11 cellular contexts compared by ENCODE assay signal in genomic region chr4:85780664-85781063, GRCh38.
A peak's percentile ranks its signal among the peaks of the same experiment; 100 is the strongest.
DNase-seq lines count a peak whose midpoint lies in the region; ATAC-seq and TF ChIP-seq lines count a peak whose summit lies in the region.
"Had no signal": no experiment of that assay in that cellular context is flagged by ENCODE, and none has a peak within 500 bp of the region (broad histone marks: within the 10 kb centered on the region; RNA-seq: fewer than 3 reads in every experiment).

No MANE protein-coding gene starts in this region.

- H3K4me3 ChIP-seq in fibroblast of lung (replicated peaks in 1 of 4; ENCODE audit: control extremely low read depth in 1 of 4, insufficient read depth in 1 of 4, low read depth in 3 of 4, low read length in 4 of 4) (peak overlapping the region in 2 of 4 experiments; percentile 21 to 26), subcutaneous abdominal adipose tissue (ENCODE audit: low read depth in 1 of 5, low read length in 5 of 5) (peak overlapping the region in 2 of 5 donors; percentile 22 to 27)

- H3K27me3 ChIP-seq in fibroblast of lung (ENCODE audit: control insufficient read depth, insufficient read depth, low read length) (no peaks in the 10 kb centered on the region), subcutaneous abdominal adipose tissue (ENCODE audit: control insufficient read depth in 5 of 5, insufficient read depth in 4 of 5, low read length in 5 of 5) (no peaks in the 10 kb centered on the region)
- H3K27me3 ChIP-seq: foreskin keratinocyte had no signal

- H3K4me2 ChIP-seq in fibroblast of lung (ENCODE audit: extremely low read depth, insufficient read depth, low read length), result peak overlapping the region; percentile 2

- DNase-seq in fibroblast of lung (ENCODE audit: low read depth in 2 of 2), result peak in 1 of 2 donors; percentile 65
- no peak for DNase-seq in NCI-H748 treated with DMSO at 0.1 percent for 48 hours (lab: John Stamatoyannopoulos, UW)
- DNase-seq in activated T-cell treated with anti-CD3 and anti-CD28 coated beads for 4 hours, result no peak
- DNase-seq in stimulated activated CD4-positive, alpha-beta T cell treated with anti-CD3 and anti-CD28 coated beads, Interleukin-1b, Interleukin-23, amount 100 ng/mL, for 48 hours, result no peak
- DNase-seq: activated CD4-positive, CD25-positive, alpha-beta regulatory T cell; activated naive CD8-positive, alpha-beta T cell treated with anti-CD3 and anti-CD28 coated beads for 36 hours; foreskin keratinocyte; naive B cell had no signal

- H3K27ac ChIP-seq in fibroblast of lung (ENCODE audit: insufficient read depth, low read length) (peak overlapping the region; percentile 22), subcutaneous abdominal adipose tissue (ENCODE audit: low read depth, low read length) (peak overlapping the region; percentile 13)
- H3K27ac ChIP-seq: foreskin keratinocyte had no signal

- H3K4me1 ChIP-seq in fibroblast of lung (ENCODE audit: control insufficient read depth, extremely low read depth, insufficient read depth, low read length) (peaks cover 10% of the 10 kb centered on the region), subcutaneous abdominal adipose tissue (ENCODE audit: control insufficient read depth in 5 of 5, insufficient read depth in 5 of 5, low read length in 5 of 5) (peaks cover 2 to 39% (median 26%) of the 10 kb centered on the region in 5 donors)

- H3K9me3 ChIP-seq in fibroblast of lung (ENCODE audit: control insufficient read depth, insufficient read depth, low read depth, low read length), result no peaks in the 10 kb centered on the region
- no peaks in the 10 kb centered on the region for H3K9me3 ChIP-seq in subcutaneous abdominal adipose tissue (ENCODE audit: control insufficient read depth in 5 of 5, low read length in 5 of 5)

- H3K36me3 ChIP-seq in fibroblast of lung (ENCODE audit: control insufficient read depth, insufficient read depth, low read length) (no peaks in the 10 kb centered on the region), subcutaneous abdominal adipose tissue (ENCODE audit: control insufficient read depth in 5 of 5, insufficient read depth in 5 of 5, low read length in 5 of 5) (no peaks in the 10 kb centered on the region)

- ATAC-seq in GM21619 (IDR thresholded peaks at IDR 0.05; ENCODE audit: unreplicated experiment), result peak; percentile 40
- peak; percentile 33 for ATAC-seq in HG03565 (IDR thresholded peaks at IDR 0.05; ENCODE audit: unreplicated experiment)
- ATAC-seq: foreskin keratinocyte had no signal

- H2AFZ ChIP-seq in fibroblast of lung (ENCODE audit: low read length), result no peak overlapping the region

- no peaks in the 10 kb centered on the region for H4K20me1 ChIP-seq in fibroblast of lung (ENCODE audit: control insufficient read depth, extremely low read depth, insufficient read depth, low read length)

- no peak for TF ChIP-seq CTCF in fibroblast of lung (conservative IDR thresholded peaks at IDR 0.05 in 1 of 2, IDR thresholded peaks at IDR 0.05 in 1 of 2; ENCODE audit: low read depth in 1 of 2, low read length in 2 of 2)

- H3K79me2 ChIP-seq in fibroblast of lung (ENCODE audit: control insufficient read depth, insufficient read depth, low read length), result peaks cover 32% of the 10 kb centered on the region

- H3K9ac ChIP-seq in fibroblast of lung (ENCODE audit: insufficient read depth, low read length) (no peak overlapping the region), subcutaneous abdominal adipose tissue (ENCODE audit: low read length in 5 of 5) (no peak overlapping the region)
